Comparison of ENCODE assay signal across 11 cellular contexts in the genomic region with DNA sequence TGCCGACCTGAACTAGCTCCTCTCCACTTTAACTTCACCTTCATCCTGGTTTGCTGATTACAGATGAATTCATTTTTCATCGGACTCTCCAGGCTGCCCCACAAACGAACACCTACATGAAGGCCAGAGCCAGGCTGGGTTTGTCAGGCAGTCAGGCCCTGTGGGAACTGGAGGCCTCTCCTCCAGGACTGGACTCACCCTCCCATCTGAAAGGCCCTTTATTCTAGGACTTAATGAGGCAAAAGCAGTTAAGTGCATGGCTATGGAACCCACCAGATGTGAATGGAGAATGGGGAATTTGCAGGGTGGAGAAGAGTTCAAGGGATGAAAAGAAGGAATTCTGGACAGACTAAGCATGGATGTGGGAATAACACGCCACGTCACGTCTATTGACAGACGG.
A peak's percentile ranks its signal among the peaks of the same experiment; 100 is the strongest.
DNase-seq lines count a peak whose midpoint lies in the region; ATAC-seq and TF ChIP-seq lines count a peak whose summit lies in the region.
"Had no signal": no experiment of that assay in that cellular context is flagged by ENCODE, and none has a peak within 500 bp of the region (broad histone marks: within the 10 kb centered on the region; RNA-seq: fewer than 3 reads in every experiment).

No MANE protein-coding gene starts in this region.

- 71% methylated on average over 6 of the region's 7 CpGs for WGBS in esophagus muscularis mucosa

- no peak overlapping the region for H3K4me3 Mint-ChIP-seq in stimulated activated naive CD8-positive, alpha-beta T cell treated with anti-CD3 and anti-CD28 coated beads, Interleukin-15, Interleukin-2, amounts not matched to agents 100 ng/mL and 50 ng/mL, for 24 hours
- peak overlapping the region; percentile 89 for H3K4me3 Mint-ChIP-seq in nephron progenitor cell

- no peak overlapping the region for H3K4me3 ChIP-seq in esophagus muscularis mucosa

- TF ChIP-seq CTCF in esophagus muscularis mucosa (IDR thresholded peaks at IDR 0.05) (no peak), nephron progenitor cell (IDR thresholded peaks at IDR 0.05) (no peak)

- no peaks in the 10 kb centered on the region for H3K27me3 ChIP-seq in esophagus muscularis mucosa

- H3K4me1 ChIP-seq in esophagus muscularis mucosa: peaks cover 28 to 46% (median 42%) of the 10 kb centered on the region in 4 donors

- no peaks in the 10 kb centered on the region for H3K9me3 Mint-ChIP-seq in stimulated activated naive CD8-positive, alpha-beta T cell treated with anti-CD3 and anti-CD28 coated beads, Interleukin-15, Interleukin-2, amounts not matched to agents 100 ng/mL and 50 ng/mL, for 24 hours
- H3K9me3 Mint-ChIP-seq in nephron progenitor cell: peaks cover 4% of the 10 kb centered on the region

- peaks cover 16% of the 10 kb centered on the region for H3K4me1 Mint-ChIP-seq in stimulated activated naive CD8-positive, alpha-beta T cell treated with anti-CD3 and anti-CD28 coated beads, Interleukin-15, Interleukin-2, amounts not matched to agents 100 ng/mL and 50 ng/mL, for 24 hours (ENCODE audit: low read depth)
- peaks cover 72% of the 10 kb centered on the region for H3K4me1 Mint-ChIP-seq in nephron progenitor cell

- no peaks in the 10 kb centered on the region for H3K9me3 ChIP-seq in esophagus muscularis mucosa

- no peaks in the 10 kb centered on the region for H3K36me3 ChIP-seq in esophagus muscularis mucosa

- no peak for DNase-seq in stimulated activated naive CD8-positive, alpha-beta T cell treated with anti-CD3 and anti-CD28 coated beads, Interleukin-15, Interleukin-2, amounts not matched to agents 100 U/mL and 50 U/mL, for 24 hours
- DNase-seq in esophagus muscularis mucosa (ENCODE audit: extremely low spot score) (no peak), nephron progenitor cell (no peak), COR-L47 (lab: John Stamatoyannopoulos, UW) (no peak)
- DNase-seq: dermis blood vessel endothelial cell; SHP77 treated with DMSO at 0.1 percent for 48 hours; stimulated activated CD4-positive, alpha-beta T cell treated with anti-CD3 and anti-CD28 coated beads, Interleukin-4, amount 100 ng/mL, for 24 hours had no signal

- TF ChIP-seq EP300 in esophagus muscularis mucosa (IDR thresholded peaks at IDR 0.05): no peak

- no peak for TF ChIP-seq POLR2A in esophagus muscularis mucosa (IDR thresholded peaks at IDR 0.05; ENCODE audit: low read depth)

- H3K36me3 Mint-ChIP-seq in stimulated activated naive CD8-positive, alpha-beta T cell treated with anti-CD3 and anti-CD28 coated beads, Interleukin-15, Interleukin-2, amounts not matched to agents 100 ng/mL and 50 ng/mL, for 24 hours (ENCODE audit: low read depth): no peaks in the 10 kb centered on the region
- H3K36me3 Mint-ChIP-seq in nephron progenitor cell (ENCODE audit: low read depth): peaks cover 5% of the 10 kb centered on the region

- ATAC-seq in stimulated activated naive CD8-positive, alpha-beta T cell treated with anti-CD3 and anti-CD28 coated beads, Interleukin-15, Interleukin-2, amounts not matched to agents 100 U/mL and 50 U/mL, for 24 hours: no peak
- ATAC-seq in GM21381 (IDR thresholded peaks at IDR 0.05; ENCODE audit: unreplicated experiment): no peak
- ATAC-seq in HG02763 (IDR thresholded peaks at IDR 0.05; ENCODE audit: unreplicated experiment): no peak
- no peak for ATAC-seq in HG03039 (IDR thresholded peaks at IDR 0.05; ENCODE audit: unreplicated experiment)

- H3K27me3 Mint-ChIP-seq in stimulated activated naive CD8-positive, alpha-beta T cell treated with anti-CD3 and anti-CD28 coated beads, Interleukin-15, Interleukin-2, amounts not matched to agents 100 ng/mL and 50 ng/mL, for 24 hours: no peaks in the 10 kb centered on the region
- peaks cover 3% of the 10 kb centered on the region for H3K27me3 Mint-ChIP-seq in nephron progenitor cell (ENCODE audit: low read depth, poor library complexity)

- intact Hi-C loops in esophagus muscularis mucosa (cut with DNase I): loop anchor here (5.0 kb wide), 1 partner anchor 51 kb away; no protein-coding TSS in a partner anchor

- H3K27ac ChIP-seq in esophagus muscularis mucosa (replicated peaks in 1 of 4): peak overlapping the region; percentile 89 to 97 (median 96)

- H3K27ac Mint-ChIP-seq in stimulated activated naive CD8-positive, alpha-beta T cell treated with anti-CD3 and anti-CD28 coated beads, Interleukin-15, Interleukin-2, amounts not matched to agents 100 ng/mL and 50 ng/mL, for 24 hours: peak overlapping the region; percentile 48
- H3K27ac Mint-ChIP-seq in nephron progenitor cell: peak overlapping the region; percentile 91
